Comparison of ENCODE assay signal across 8 cellular contexts in the genomic region with DNA sequence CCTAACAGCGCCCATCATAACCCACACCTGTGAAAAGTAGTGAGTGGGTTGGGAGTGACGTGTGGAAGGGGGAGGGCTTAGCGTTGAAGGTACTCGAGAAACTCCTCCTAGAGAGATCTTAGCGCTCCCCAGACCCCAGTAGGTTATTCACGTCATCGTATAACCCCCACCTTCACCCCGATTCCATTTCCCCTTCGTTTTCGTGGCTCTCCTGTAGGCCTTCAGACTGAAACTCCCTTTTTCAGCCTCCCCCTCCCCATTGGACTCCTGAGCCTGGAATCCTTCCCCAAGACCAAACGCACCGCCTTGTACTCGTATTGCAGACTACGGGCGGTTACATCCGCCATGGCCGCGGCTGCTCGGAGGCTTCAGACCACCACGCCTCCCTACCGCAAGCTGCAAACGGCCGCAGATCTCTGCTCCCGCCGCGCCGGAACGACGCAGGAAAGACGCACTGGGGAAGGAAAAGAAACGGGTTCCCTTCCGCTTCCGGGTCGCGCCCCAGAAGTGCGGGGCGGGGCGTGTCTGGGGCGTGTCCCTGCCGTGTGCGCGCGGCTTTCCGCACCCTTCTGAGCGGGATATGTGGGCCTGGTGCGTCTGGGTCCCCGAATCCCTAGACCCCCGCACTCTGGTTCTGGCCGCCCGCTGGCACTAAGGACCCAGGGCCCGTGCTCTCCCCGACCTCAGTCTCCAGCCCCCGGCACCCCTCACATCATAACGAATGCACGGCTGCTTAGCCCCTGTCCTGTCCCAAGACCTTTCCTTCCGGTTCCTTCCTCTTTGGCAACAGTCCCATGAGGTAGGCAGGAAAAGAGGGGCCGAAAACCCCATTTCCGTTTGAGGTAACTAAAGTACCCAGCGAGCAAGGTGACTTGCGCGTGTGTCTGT. TPM values are rescaled to one million over a fixed set of nuclear protein-coding genes. Genes with fewer than 3 reads are reported as not detected.
A peak's percentile ranks its signal among the peaks of the same experiment; 100 is the strongest.
DNase-seq lines count a peak whose midpoint lies in the region; ATAC-seq and TF ChIP-seq lines count a peak whose summit lies in the region.

SNRNP200 (minus strand) TSS at position 456 of the 888 bp plus-strand sequence; CDS start at position 347, 109 bp downstream.

- peaks cover 9 to 40% (median 33%) of the 10 kb centered on the region in 11 experiments; a peak in 19 of 22 replicates for H4K20me1 ChIP-seq in BLaER1 treated with 17β-estradiol and CSF1 and Interleukin-3, amounts not matched to agents 10 nM and 100 nM

- H3K4me1 Mint-ChIP-seq in activated CD4-positive, alpha-beta T cell treated with anti-CD3 and anti-CD28 coated beads, Interleukin-2, amount 10 ng/mL, durations not matched to agents 24 days and 14 days, result peaks cover 56% of the 10 kb centered on the region

- H3K27ac ChIP-seq in BLaER1 treated with 17β-estradiol and CSF1 and Interleukin-3, amounts not matched to agents 10 nM and 100 nM, result peak within 1 kb of the TSS; percentile 80 to 96 (median 88)
- H3K27ac ChIP-seq in colonic mucosa, result peak within 1 kb of the TSS; percentile 71

- peak within 1 kb of the TSS; percentile 83 to 98 (median 94) for H3K4me2 ChIP-seq in BLaER1 treated with 17β-estradiol and CSF1 and Interleukin-3, amounts not matched to agents 10 nM and 100 nM

- TF ChIP-seq CTCF in colonic mucosa (IDR thresholded peaks at IDR 0.05), result no peak

- intact Hi-C loops in activated CD4-positive, alpha-beta T cell treated with anti-CD3 and anti-CD28 coated beads, Interleukin-2, amount 10 ng/mL, durations not matched to agents 24 days and 14 days (cut with micrococcal nuclease), result loop anchor here (1.0 kb wide), 5 partner anchors 16 to 204 kb away; partner anchors contain the start of genes CIAO1 and ITPRIPL1
- intact Hi-C loops in colonic mucosa (cut with DNase I) (no loop called here), left colon (cut with DNase I, micrococcal nuclease) (no loop called here)

- peaks cover 39 to 65% (median 54%) of the 10 kb centered on the region in 10 experiments for H3K4me1 ChIP-seq in BLaER1 treated with 17β-estradiol and CSF1 and Interleukin-3, amounts not matched to agents 10 nM and 100 nM
- peaks cover 12% of the 10 kb centered on the region for H3K4me1 ChIP-seq in colonic mucosa

- peak within 1 kb of the TSS; percentile 79 to 91 (median 86) for H3K4me3 ChIP-seq in BLaER1 treated with 17β-estradiol and CSF1 and Interleukin-3, amounts not matched to agents 10 nM and 100 nM
- peak within 1 kb of the TSS; percentile 72 for H3K4me3 ChIP-seq in colonic mucosa

- peak within 1 kb of the TSS; percentile 99 for H3K27ac Mint-ChIP-seq in activated CD4-positive, alpha-beta T cell treated with anti-CD3 and anti-CD28 coated beads, Interleukin-2, amount 10 ng/mL, durations not matched to agents 24 days and 14 days

- DNase-seq in NCI-H69 (lab: John Stamatoyannopoulos, UW) (peak; percentile 91), colonic mucosa (peak; percentile 94), left colon (peak; percentile 86 to 94)
- DNase-seq in activated CD4-positive, alpha-beta T cell treated with anti-CD3 and anti-CD28 coated beads, Interleukin-2, amount 10 ng/mL, durations not matched to agents 24 days and 14 days, result peak; percentile 97
- DNase-seq in stimulated activated CD4-positive, alpha-beta T cell treated with anti-CD3 and anti-CD28 coated beads, Interleukin-1b, Interleukin-23, amount 100 ng/mL, for 4 hours (ENCODE audit: low read depth in 2 of 2), result peak; percentile 82 to 89

- no peaks in the 10 kb centered on the region for H3K27me3 ChIP-seq in BLaER1 treated with 17β-estradiol and CSF1 and Interleukin-3, amounts not matched to agents 10 nM and 100 nM
- H3K27me3 ChIP-seq in colonic mucosa, result no peaks in the 10 kb centered on the region

- H3K36me3 ChIP-seq in BLaER1 treated with 17β-estradiol and CSF1 and Interleukin-3, amounts not matched to agents 10 nM and 100 nM, result peaks cover 36 to 78% (median 53%) of the 10 kb centered on the region in 11 experiments
- peaks cover 21% of the 10 kb centered on the region for H3K36me3 ChIP-seq in colonic mucosa

- ATAC-seq in GM19351 (IDR thresholded peaks at IDR 0.05; ENCODE audit: unreplicated experiment), result peak; percentile 94
- peak; percentile 89 for ATAC-seq in HG03520 (IDR thresholded peaks at IDR 0.05; ENCODE audit: unreplicated experiment)
- ATAC-seq in left colon, result peak; percentile 99

- H3K9ac ChIP-seq in BLaER1 treated with 17β-estradiol and CSF1 and Interleukin-3, amounts not matched to agents 10 nM and 100 nM, result peak within 1 kb of the TSS; percentile 85 to 93 (median 89)
- peak within 1 kb of the TSS; percentile 74 to 95 for H3K9ac ChIP-seq in colonic mucosa (ENCODE audit: low read depth in 2 of 2, low read length in 2 of 2)

- H3K27me3 Mint-ChIP-seq in activated CD4-positive, alpha-beta T cell treated with anti-CD3 and anti-CD28 coated beads, Interleukin-2, amount 10 ng/mL, durations not matched to agents 24 days and 14 days, result no peaks in the 10 kb centered on the region

- no peaks in the 10 kb centered on the region for H3K9me3 Mint-ChIP-seq in activated CD4-positive, alpha-beta T cell treated with anti-CD3 and anti-CD28 coated beads, Interleukin-2, amount 10 ng/mL, durations not matched to agents 24 days and 14 days

- H3K36me3 Mint-ChIP-seq in activated CD4-positive, alpha-beta T cell treated with anti-CD3 and anti-CD28 coated beads, Interleukin-2, amount 10 ng/mL, durations not matched to agents 24 days and 14 days (ENCODE audit: low read depth), result peaks cover 58% of the 10 kb centered on the region

- peak within 1 kb of the TSS; percentile 100 for H3K4me3 Mint-ChIP-seq in activated CD4-positive, alpha-beta T cell treated with anti-CD3 and anti-CD28 coated beads, Interleukin-2, amount 10 ng/mL, durations not matched to agents 24 days and 14 days

- no peaks in the 10 kb centered on the region for H3K9me3 ChIP-seq in BLaER1 treated with 17β-estradiol and CSF1 and Interleukin-3, amounts not matched to agents 10 nM and 100 nM (replicated peaks in 1 of 11)
- no peaks in the 10 kb centered on the region for H3K9me3 ChIP-seq in colonic mucosa

RNA-seq across cellular contexts. Expression of gene SNRNP200, which starts in this region (rescaled TPM):
- total RNA-seq in activated CD4-positive, alpha-beta T cell treated with anti-CD3 and anti-CD28 coated beads, Interleukin-2, amount 10 ng/mL, durations not matched to agents 24 days and 14 days, result 197 and 203 TPM in 2 replicates
- 100 to 1,000 TPM in 1 of 2 donors, 10 to 100 TPM in 1; 90.4 to 127 TPM for total RNA-seq in colonic mucosa
- total RNA-seq in left colon, result 10 to 100 TPM; 84.8 to 94.7 TPM

Comparison
In these comparisons a context has a peak if more than half of its experiments do, and no peak if none do; other contexts are left out.
1. Peak in every context shown above with its lines: DNase-seq, ATAC-seq, H3K4me3 ChIP-seq and H3K27ac ChIP-seq.